ENCODE assay signal across 34 cellular contexts in genomic region chr1:97883823-97884222, GRCh38.
"Had no signal": no experiment of that assay in that cellular context is flagged by ENCODE, and none has a peak within 500 bp of the region (broad histone marks: within the 10 kb centered on the region; RNA-seq: fewer than 3 reads in every experiment).

No MANE protein-coding gene starts in this region.

- H3K27ac Mint-ChIP-seq: activated B cell treated with CpG ODN at 0.5 μM for 24 hours; activated CD4-positive, alpha-beta memory T cell treated with anti-CD3 and anti-CD28 coated beads for 36 hours; activated CD8-positive, alpha-beta memory T cell treated with anti-CD3 and anti-CD28 coated beads, Interleukin-2, amount 10 ng/mL, durations not matched to agents 7 days and 5 days; activated CD8-positive, alpha-beta T cell treated with anti-CD3 and anti-CD28 coated beads, Interleukin-2, amount 10 ng/mL, durations not matched to agents 7 days and 5 days; activated naive CD4-positive, alpha-beta T cell treated with anti-CD3 and anti-CD28 coated beads for 36 hours; activated naive CD4-positive, alpha-beta T cell treated with anti-CD3 and anti-CD28 coated beads, Interleukin-2, amount 50 U/mL, for 24 hours; activated naive CD8-positive, alpha-beta T cell treated with anti-CD3 and anti-CD28 coated beads for 36 hours; activated naive CD8-positive, alpha-beta T cell treated with anti-CD3 and anti-CD28 coated beads, Interleukin-2, amount 50 U/mL, for 24 hours; activated T-helper 1 cell treated with anti-CD3 and anti-CD28 coated beads, Interleukin-12 subunit alpha, Interleukin-12 subunit beta, Interleukin-2, Interleukin-4 antibody, amounts not matched to agents 30 ng/mL and 10 ng/mL and 1 ng/mL, durations not matched to agents 14 hours and 24 hours and 36 hours; activated T-helper 2 cell treated with anti-CD3 and anti-CD28 coated beads, Interferon-gamma antibody, Interleukin-2, Interleukin-4, amounts not matched to agents 10 μg/mL and 5 μg/mL and 100 μg/mL, durations not matched to agents 14 hours and 24 hours and 36 hours; endodermal cell; T-cell; T-helper 1 cell treated with Interleukin-12 subunit alpha and Interleukin-12 subunit beta and Interleukin-4 antibody, amounts not matched to agents 30 μg/mL and 1 μg/mL, for 36 hours; T-helper 2 cell treated with Interferon-gamma antibody and Interleukin-4, amounts not matched to agents 5 μg/mL and 100 μg/mL, for 36 hours had no signal

- DNase-seq: activated B cell treated with CpG ODN at 0.5 μM for 24 hours; activated CD4-positive, alpha-beta memory T cell treated with anti-CD3 and anti-CD28 coated beads for 36 hours; activated CD4-positive, alpha-beta T cell treated with anti-CD3 and anti-CD28 coated beads for 48 hours; activated CD8-positive, alpha-beta memory T cell treated with anti-CD3 and anti-CD28 coated beads, Interleukin-2, amount 10 ng/mL, durations not matched to agents 7 days and 5 days; activated CD8-positive, alpha-beta memory T cell treated with anti-CD3 and anti-CD28 coated beads, Interleukin-2, amount 50 U/mL, for 4 hours; activated CD8-positive, alpha-beta T cell treated with anti-CD3 and anti-CD28 coated beads, Interleukin-2, amount 10 ng/mL, durations not matched to agents 7 days and 5 days; activated effector memory CD4-positive, alpha-beta T cell treated with anti-CD3 and anti-CD28 coated beads, Interleukin-2, amount 50 U/mL, for 16 hours; activated naive CD4-positive, alpha-beta T cell treated with anti-CD3 and anti-CD28 coated beads for 36 hours; activated naive CD8-positive, alpha-beta T cell treated with anti-CD3 and anti-CD28 coated beads for 36 hours; activated naive CD8-positive, alpha-beta T cell treated with anti-CD3 and anti-CD28 coated beads, Interleukin-2, amount 50 U/mL, for 24 hours; activated T-cell treated with anti-CD3 and anti-CD28 coated beads, Interleukin-2, amount 50 U/mL, for 1 hour; activated T-cell treated with anti-CD3 and anti-CD28 coated beads, Interleukin-2, amount 50 U/mL, for 48 hours; adrenal gland; amygdala; aorta; body of pancreas; caudate nucleus; colonic mucosa; effector CD8-positive, alpha-beta T cell; endodermal cell; esophagus squamous epithelium; foreskin melanocyte; SW 1271; T-cell; T1000; WERI-Rb-1 had no signal

- H3K4me3 ChIP-seq: adrenal gland, body of pancreas, colonic mucosa, esophagus squamous epithelium, gastroesophageal sphincter had no signal

- H3K27ac ChIP-seq: adrenal gland, body of pancreas, colonic mucosa, epithelial cell of prostate, esophagus squamous epithelium, gastroesophageal sphincter, WERI-Rb-1 had no signal

- H3K27me3 ChIP-seq: adrenal gland, body of pancreas, colonic mucosa, esophagus squamous epithelium, gastroesophageal sphincter had no signal

- ATAC-seq: activated CD4-positive, CD25-positive, alpha-beta regulatory T cell treated with anti-CD3 and anti-CD28 coated beads, Interleukin-2, amount 50 U/mL, for 24 hours; activated CD8-positive, alpha-beta memory T cell treated with anti-CD3 and anti-CD28 coated beads, Interleukin-2, amount 10 ng/mL, durations not matched to agents 7 days and 5 days; activated CD8-positive, alpha-beta T cell treated with anti-CD3 and anti-CD28 coated beads, Interleukin-2, amount 10 ng/mL, durations not matched to agents 7 days and 5 days; activated naive CD8-positive, alpha-beta T cell treated with anti-CD3 and anti-CD28 coated beads, Interleukin-2, amount 50 U/mL, for 24 hours; body of pancreas; gastroesophageal sphincter; T-cell had no signal

- H3K4me1 ChIP-seq: adrenal gland, body of pancreas, colonic mucosa, esophagus squamous epithelium had no signal

- H3K9me3 Mint-ChIP-seq: endodermal cell had no signal

- H3K9me3 ChIP-seq: adrenal gland, body of pancreas, colonic mucosa had no signal

- H3K4me1 Mint-ChIP-seq: activated CD8-positive, alpha-beta memory T cell treated with anti-CD3 and anti-CD28 coated beads, Interleukin-2, amount 10 ng/mL, durations not matched to agents 7 days and 5 days; endodermal cell had no signal

- H3K27me3 Mint-ChIP-seq: activated B cell treated with CpG ODN at 0.5 μM for 24 hours; activated CD4-positive, alpha-beta memory T cell treated with anti-CD3 and anti-CD28 coated beads for 36 hours; activated CD8-positive, alpha-beta memory T cell treated with anti-CD3 and anti-CD28 coated beads, Interleukin-2, amount 10 ng/mL, durations not matched to agents 7 days and 5 days; activated naive CD4-positive, alpha-beta T cell treated with anti-CD3 and anti-CD28 coated beads, Interleukin-2, amount 50 U/mL, for 24 hours; activated naive CD8-positive, alpha-beta T cell treated with anti-CD3 and anti-CD28 coated beads for 36 hours; activated naive CD8-positive, alpha-beta T cell treated with anti-CD3 and anti-CD28 coated beads, Interleukin-2, amount 50 U/mL, for 24 hours; T-cell had no signal

- H3K4me3 Mint-ChIP-seq: activated B cell treated with CpG ODN at 0.5 μM for 24 hours; activated CD4-positive, alpha-beta memory T cell treated with anti-CD3 and anti-CD28 coated beads for 36 hours; activated CD8-positive, alpha-beta memory T cell treated with anti-CD3 and anti-CD28 coated beads, Interleukin-2, amount 10 ng/mL, durations not matched to agents 7 days and 5 days; activated CD8-positive, alpha-beta T cell treated with anti-CD3 and anti-CD28 coated beads, Interleukin-2, amount 10 ng/mL, durations not matched to agents 7 days and 5 days; activated naive CD4-positive, alpha-beta T cell treated with anti-CD3 and anti-CD28 coated beads for 36 hours; activated naive CD4-positive, alpha-beta T cell treated with anti-CD3 and anti-CD28 coated beads, Interleukin-2, amount 50 U/mL, for 24 hours; activated naive CD8-positive, alpha-beta T cell treated with anti-CD3 and anti-CD28 coated beads for 36 hours; activated naive CD8-positive, alpha-beta T cell treated with anti-CD3 and anti-CD28 coated beads, Interleukin-2, amount 50 U/mL, for 24 hours; activated T-helper 1 cell treated with anti-CD3 and anti-CD28 coated beads, Interleukin-12 subunit alpha, Interleukin-12 subunit beta, Interleukin-2, Interleukin-4 antibody, amounts not matched to agents 30 ng/mL and 10 ng/mL and 1 ng/mL, durations not matched to agents 14 hours and 24 hours and 36 hours; endodermal cell; T-cell; T-helper 1 cell treated with Interleukin-12 subunit alpha and Interleukin-12 subunit beta and Interleukin-4 antibody, amounts not matched to agents 30 μg/mL and 1 μg/mL, for 36 hours; T-helper 2 cell treated with Interferon-gamma antibody and Interleukin-4, amounts not matched to agents 5 μg/mL and 100 μg/mL, for 36 hours had no signal

- H3K36me3 ChIP-seq: colonic mucosa, WERI-Rb-1 had no signal
